ENCODE assay signal across 8 cellular contexts in the genomic region with DNA sequence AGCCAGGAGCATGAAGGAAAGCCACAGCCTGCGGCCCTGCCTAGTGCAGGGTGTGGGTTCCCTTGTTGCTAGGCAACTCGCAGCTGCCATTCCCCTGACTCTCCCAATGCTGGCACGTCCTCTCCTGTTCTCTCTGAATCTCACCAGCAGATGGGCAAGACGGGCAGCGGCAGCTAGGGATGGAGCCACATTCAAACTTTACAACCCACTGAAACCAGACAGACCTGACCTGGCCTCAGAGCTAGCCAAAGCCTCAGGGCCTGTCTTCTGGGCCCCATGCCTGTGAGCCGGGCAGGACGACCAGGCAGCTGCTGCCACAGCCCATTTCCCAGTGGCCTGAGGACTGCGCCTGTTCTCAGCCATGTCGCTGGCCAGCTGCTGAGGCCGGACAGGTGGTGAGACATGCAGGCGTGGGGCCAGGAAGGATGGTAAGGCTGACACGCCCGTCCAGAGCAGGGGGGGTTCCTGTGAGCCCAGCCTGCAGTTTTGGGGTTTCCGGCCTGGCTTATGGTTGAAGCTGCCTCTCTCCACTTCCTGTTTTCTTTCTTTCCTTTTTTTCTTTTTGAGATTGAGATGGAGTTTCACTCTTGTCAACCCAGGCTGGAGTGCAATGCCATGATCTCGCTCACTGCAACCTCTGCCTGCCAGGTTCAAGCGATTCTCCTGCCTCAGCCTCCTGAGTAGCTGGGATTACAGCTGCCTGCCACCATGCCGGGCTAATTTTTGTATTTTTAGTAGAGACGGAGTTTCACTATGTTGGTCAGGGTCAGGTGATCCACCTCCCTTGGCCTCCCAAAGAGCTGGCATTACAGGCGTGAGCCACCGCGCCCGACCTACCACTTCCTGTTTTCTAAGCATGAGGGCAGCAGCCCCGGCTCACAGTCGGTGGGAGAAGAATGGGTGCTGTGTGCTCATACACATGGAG.
DNase-seq lines count a peak whose midpoint lies in the region; ATAC-seq and TF ChIP-seq lines count a peak whose summit lies in the region.

No MANE protein-coding gene starts in this region.

- ATAC-seq in HG03571 (IDR thresholded peaks at IDR 0.05; ENCODE audit: unreplicated experiment) (peak; percentile 36), GM21526 (IDR thresholded peaks at IDR 0.05; ENCODE audit: low FRiP score, unreplicated experiment) (no peak), HG03039 (IDR thresholded peaks at IDR 0.05; ENCODE audit: unreplicated experiment) (no peak)

- DNase-seq in GM12865 (ENCODE audit: low read depth) (peak; percentile 93), cortex of kidney (lab: John Stamatoyannopoulos, UW) (no peak)
- DNase-seq in activated CD4-positive, CD25-positive, alpha-beta regulatory T cell treated with anti-CD3 and anti-CD28 coated beads, Interleukin-2, amount 50 U/mL, for 72 hours = peak; percentile 73
- peak; percentile 53 for DNase-seq in effector CD8-positive, alpha-beta T cell (lab: John Stamatoyannopoulos, UW)
- peak; percentile 52 for DNase-seq in stimulated activated CD4-positive, alpha-beta T cell treated with anti-CD3 and anti-CD28 coated beads, Interleukin-12 subunit alpha, Interleukin-12 subunit beta, amount 100 ng/mL, for 4 hours

- H3K4me3 ChIP-seq in GM12865 (ENCODE audit: low read depth, low read length) = peak overlapping the region; percentile 46

- TF ChIP-seq CTCF in GM12865 (IDR thresholded peaks at IDR 0.05; ENCODE audit: insufficient read depth, low read depth, low read length, missing control alignments) = no peak
